In the genomic region with DNA sequence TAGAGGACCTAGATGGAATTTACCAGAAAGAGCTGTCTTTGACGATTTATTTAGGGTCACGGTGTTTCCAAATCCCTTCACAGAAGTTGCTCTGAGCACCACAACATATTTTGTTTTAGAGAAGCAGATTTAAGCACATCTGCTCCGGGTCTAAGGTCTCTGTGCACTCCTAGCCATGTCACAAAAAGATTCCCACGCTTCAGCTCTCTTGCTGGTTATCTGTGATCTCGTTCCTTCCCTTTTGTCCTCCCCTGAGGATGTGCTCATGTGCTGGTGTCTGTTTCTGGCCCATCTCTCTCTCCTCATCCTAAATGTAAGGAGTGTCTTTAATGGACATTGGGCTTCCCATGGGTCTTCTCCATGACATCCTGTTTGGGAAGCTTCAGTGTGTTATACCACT, we compare ENCODE assay signal across 1 cellular context.
TF ChIP-seq lines count a peak whose summit lies in the region.

No MANE protein-coding gene starts in this region.

TF ChIP-seq in IMR-90, 13 proteins besides CTCF, POLR2A, EP300 and RAD21:
- TF ChIP-seq, protein P1, sequence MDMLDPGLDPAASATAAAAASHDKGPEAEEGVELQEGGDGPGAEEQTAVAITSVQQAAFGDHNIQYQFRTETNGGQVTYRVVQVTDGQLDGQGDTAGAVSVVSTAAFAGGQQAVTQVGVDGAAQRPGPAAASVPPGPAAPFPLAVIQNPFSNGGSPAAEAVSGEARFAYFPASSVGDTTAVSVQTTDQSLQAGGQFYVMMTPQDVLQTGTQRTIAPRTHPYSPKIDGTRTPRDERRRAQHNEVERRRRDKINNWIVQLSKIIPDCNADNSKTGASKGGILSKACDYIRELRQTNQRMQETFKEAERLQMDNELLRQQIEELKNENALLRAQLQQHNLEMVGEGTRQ (IDR thresholded peaks at IDR 0.05; ENCODE audit: low read depth, low read length), result no peak
- TF ChIP-seq BHLHE40 (IDR thresholded peaks at IDR 0.05; ENCODE audit: low read depth, low read length) (no peak), SMC3 (IDR thresholded peaks at IDR 0.05; ENCODE audit: low read depth, low read length) (no peak), CEBPB (IDR thresholded peaks at IDR 0.05; ENCODE audit: low read depth, low read length) (no peak), ELK1 (IDR thresholded peaks at IDR 0.05; ENCODE audit: borderline replicate concordance, low read depth, low read length) (no peak), MAZ (IDR thresholded peaks at IDR 0.05; ENCODE audit: borderline replicate concordance, low read depth, low read length) (no peak), FOS (IDR thresholded peaks at IDR 0.05; ENCODE audit: low read depth, low read length) (no peak), NFE2L2 (IDR thresholded peaks at IDR 0.05; ENCODE audit: low read depth, low read length) (no peak), MXI1 (IDR thresholded peaks at IDR 0.05; ENCODE audit: borderline replicate concordance, low read depth, low read length) (no peak)
